In the genomic region with DNA sequence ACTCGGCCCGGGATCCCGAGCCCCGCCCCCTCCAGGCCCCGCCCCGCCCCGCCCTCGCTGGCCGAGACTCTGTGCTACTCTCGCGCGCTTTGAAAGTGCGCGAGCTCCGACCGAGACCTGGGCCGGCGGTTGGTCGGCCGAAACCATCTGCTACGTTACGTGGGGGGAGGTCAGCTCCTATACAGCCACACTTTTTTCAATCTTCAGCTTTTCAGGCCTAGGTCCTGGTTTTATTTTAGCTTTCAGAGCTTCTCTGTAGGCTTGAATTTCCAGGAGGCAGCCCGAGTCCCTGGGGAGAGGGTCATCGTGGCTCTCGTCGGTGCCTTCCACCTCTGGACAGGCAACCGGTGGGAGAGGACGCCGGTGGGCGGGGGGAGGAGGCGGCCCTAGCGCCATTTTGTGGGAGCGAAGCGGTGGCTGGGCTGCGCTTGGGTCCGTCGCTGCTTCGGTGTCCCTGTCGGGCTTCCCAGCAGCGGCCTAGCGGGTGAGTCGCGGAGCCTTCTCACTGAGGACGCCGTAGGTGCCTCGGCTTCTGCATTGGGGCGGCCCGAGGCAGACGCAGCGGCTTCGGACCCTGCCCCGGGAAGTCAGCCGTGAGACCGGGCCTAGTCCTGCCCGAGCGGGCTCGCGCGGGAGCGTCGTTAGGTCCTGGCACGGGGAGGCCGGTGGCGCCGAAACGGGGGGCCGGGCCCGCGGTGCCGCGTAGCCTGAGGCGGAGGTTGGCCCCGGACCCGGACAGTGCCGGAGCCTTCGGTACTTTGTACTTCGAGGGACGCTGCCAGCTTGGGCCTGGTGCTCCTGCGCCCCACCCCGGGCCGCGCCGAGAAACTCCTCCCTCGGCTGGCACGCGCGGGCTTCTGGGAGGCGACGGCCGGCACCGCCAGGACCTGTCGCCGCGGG, we compare ENCODE assay signal across 1 cellular context.
A peak's percentile ranks its signal among the peaks of the same experiment; 100 is the strongest.
TF ChIP-seq lines count a peak whose summit lies in the region.

A gene (plus strand): TSS at position 395 of the 900 bp plus-strand sequence. CDS start 1,074 bp downstream, outside the sequence.

TF ChIP-seq in HepG2, 621 proteins besides CTCF, POLR2A, EP300 and RAD21 (continued from another document and continues in another):
- TF ChIP-seq, protein P1, sequence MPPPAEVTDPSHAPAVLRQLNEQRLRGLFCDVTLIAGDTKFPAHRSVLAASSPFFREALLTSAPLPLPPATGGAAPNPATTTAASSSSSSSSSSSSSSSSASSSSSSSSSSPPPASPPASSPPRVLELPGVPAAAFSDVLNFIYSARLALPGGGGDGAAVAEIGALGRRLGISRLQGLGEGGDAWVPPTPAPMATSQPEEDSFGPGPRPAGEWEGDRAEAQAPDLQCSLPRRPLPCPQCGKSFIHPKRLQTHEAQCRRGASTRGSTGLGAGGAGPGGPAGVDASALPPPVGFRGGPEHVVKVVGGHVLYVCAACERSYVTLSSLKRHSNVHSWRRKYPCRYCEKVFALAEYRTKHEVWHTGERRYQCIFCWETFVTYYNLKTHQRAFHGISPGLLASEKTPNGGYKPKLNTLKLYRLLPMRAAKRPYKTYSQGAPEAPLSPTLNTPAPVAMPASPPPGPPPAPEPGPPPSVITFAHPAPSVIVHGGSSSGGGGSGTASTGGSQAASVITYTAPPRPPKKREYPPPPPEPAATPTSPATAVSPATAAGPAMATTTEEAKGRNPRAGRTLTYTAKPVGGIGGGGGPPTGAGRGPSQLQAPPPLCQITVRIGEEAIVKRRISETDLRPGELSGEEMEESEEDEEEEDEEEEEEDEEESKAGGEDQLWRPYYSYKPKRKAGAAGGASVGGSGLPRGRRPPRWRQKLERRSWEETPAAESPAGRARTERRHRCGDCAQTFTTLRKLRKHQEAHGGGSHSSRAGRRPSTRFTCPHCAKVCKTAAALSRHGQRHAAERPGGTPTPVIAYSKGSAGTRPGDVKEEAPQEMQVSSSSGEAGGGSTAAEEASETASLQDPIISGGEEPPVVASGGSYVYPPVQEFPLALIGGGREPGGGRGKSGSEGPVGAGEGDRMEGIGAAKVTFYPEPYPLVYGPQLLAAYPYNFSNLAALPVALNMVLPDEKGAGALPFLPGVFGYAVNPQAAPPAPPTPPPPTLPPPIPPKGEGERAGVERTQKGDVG (CRISPR knock-in tag; IDR thresholded peaks at IDR 0.05; ENCODE audit: borderline replicate concordance) = peak; percentile 88
- no peak for TF ChIP-seq ZNF296 (CRISPR knock-in tag; conservative IDR thresholded peaks at IDR 0.05)
- no peak; the same call in 1 of the 2 replicates for TF ChIP-seq ZNF274 (CRISPR knock-in tag; IDR thresholded peaks at IDR 0.05)
- no peak for TF ChIP-seq JARID2 (CRISPR knock-in tag; IDR thresholded peaks at IDR 0.05; ENCODE audit: insufficient replicate concordance)
- TF ChIP-seq, protein P2, sequence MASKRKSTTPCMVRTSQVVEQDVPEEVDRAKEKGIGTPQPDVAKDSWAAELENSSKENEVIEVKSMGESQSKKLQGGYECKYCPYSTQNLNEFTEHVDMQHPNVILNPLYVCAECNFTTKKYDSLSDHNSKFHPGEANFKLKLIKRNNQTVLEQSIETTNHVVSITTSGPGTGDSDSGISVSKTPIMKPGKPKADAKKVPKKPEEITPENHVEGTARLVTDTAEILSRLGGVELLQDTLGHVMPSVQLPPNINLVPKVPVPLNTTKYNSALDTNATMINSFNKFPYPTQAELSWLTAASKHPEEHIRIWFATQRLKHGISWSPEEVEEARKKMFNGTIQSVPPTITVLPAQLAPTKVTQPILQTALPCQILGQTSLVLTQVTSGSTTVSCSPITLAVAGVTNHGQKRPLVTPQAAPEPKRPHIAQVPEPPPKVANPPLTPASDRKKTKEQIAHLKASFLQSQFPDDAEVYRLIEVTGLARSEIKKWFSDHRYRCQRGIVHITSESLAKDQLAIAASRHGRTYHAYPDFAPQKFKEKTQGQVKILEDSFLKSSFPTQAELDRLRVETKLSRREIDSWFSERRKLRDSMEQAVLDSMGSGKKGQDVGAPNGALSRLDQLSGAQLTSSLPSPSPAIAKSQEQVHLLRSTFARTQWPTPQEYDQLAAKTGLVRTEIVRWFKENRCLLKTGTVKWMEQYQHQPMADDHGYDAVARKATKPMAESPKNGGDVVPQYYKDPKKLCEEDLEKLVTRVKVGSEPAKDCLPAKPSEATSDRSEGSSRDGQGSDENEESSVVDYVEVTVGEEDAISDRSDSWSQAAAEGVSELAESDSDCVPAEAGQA (IDR thresholded peaks at IDR 0.05; ENCODE audit: low read depth) = peak; percentile 74
- TF ChIP-seq, protein P2 (CRISPR knock-in tag; IDR thresholded peaks at IDR 0.05; ENCODE audit: borderline replicate concordance) = 0 out of 2 replicates have a peak, but pooled peaks have one; percentile 85
- TF ChIP-seq EHMT2 (IDR thresholded peaks at IDR 0.05; ENCODE audit: borderline replicate concordance, low read depth, low read length) = no peak
- peak; percentile 89 for TF ChIP-seq KLF12 (CRISPR knock-in tag; IDR thresholded peaks at IDR 0.05; ENCODE audit: borderline replicate concordance)
- TF ChIP-seq ZNF317 (CRISPR knock-in tag; IDR thresholded peaks at IDR 0.05) = peak; percentile 69
- TF ChIP-seq FOXA1 (IDR thresholded peaks at IDR 0.05) = no peak
- no peak for TF ChIP-seq FOXA1 (CRISPR knock-in tag; IDR thresholded peaks at IDR 0.05)
- no peak for TF ChIP-seq ZNF101 (CRISPR knock-in tag; IDR thresholded peaks at IDR 0.05; ENCODE audit: borderline replicate concordance, low read depth)
- TF ChIP-seq ZNF75D (CRISPR knock-in tag; IDR thresholded peaks at IDR 0.05; ENCODE audit: borderline replicate concordance) = 0 out of 2 replicates have a peak, but pooled peaks have one; percentile 48
- TF ChIP-seq, protein P3, sequence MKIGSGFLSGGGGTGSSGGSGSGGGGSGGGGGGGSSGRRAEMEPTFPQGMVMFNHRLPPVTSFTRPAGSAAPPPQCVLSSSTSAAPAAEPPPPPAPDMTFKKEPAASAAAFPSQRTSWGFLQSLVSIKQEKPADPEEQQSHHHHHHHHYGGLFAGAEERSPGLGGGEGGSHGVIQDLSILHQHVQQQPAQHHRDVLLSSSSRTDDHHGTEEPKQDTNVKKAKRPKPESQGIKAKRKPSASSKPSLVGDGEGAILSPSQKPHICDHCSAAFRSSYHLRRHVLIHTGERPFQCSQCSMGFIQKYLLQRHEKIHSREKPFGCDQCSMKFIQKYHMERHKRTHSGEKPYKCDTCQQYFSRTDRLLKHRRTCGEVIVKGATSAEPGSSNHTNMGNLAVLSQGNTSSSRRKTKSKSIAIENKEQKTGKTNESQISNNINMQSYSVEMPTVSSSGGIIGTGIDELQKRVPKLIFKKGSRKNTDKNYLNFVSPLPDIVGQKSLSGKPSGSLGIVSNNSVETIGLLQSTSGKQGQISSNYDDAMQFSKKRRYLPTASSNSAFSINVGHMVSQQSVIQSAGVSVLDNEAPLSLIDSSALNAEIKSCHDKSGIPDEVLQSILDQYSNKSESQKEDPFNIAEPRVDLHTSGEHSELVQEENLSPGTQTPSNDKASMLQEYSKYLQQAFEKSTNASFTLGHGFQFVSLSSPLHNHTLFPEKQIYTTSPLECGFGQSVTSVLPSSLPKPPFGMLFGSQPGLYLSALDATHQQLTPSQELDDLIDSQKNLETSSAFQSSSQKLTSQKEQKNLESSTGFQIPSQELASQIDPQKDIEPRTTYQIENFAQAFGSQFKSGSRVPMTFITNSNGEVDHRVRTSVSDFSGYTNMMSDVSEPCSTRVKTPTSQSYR (CRISPR knock-in tag; IDR thresholded peaks at IDR 0.05; ENCODE audit: borderline replicate concordance) = peak; percentile 29; the same call in 1 of the 2 replicates
- TF ChIP-seq YY1 (IDR thresholded peaks at IDR 0.05; ENCODE audit: insufficient read depth, insufficient replicate concordance, low read depth, low read length) = peak; percentile 95
- no peak; the same call in 1 of the 2 replicates for TF ChIP-seq PHF21A (CRISPR knock-in tag; IDR thresholded peaks at IDR 0.05)
- TF ChIP-seq, protein P4, sequence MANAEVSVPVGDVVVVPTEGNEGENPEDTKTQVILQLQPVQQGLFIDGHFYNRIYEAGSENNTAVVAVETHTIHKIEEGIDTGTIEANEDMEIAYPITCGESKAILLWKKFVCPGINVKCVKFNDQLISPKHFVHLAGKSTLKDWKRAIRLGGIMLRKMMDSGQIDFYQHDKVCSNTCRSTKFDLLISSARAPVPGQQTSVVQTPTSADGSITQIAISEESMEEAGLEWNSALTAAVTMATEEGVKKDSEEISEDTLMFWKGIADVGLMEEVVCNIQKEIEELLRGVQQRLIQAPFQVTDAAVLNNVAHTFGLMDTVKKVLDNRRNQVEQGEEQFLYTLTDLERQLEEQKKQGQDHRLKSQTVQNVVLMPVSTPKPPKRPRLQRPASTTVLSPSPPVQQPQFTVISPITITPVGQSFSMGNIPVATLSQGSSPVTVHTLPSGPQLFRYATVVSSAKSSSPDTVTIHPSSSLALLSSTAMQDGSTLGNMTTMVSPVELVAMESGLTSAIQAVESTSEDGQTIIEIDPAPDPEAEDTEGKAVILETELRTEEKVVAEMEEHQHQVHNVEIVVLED (CRISPR knock-in tag; IDR thresholded peaks at IDR 0.05; ENCODE audit: borderline replicate concordance) = peak; percentile 96
- TF ChIP-seq, protein P5, sequence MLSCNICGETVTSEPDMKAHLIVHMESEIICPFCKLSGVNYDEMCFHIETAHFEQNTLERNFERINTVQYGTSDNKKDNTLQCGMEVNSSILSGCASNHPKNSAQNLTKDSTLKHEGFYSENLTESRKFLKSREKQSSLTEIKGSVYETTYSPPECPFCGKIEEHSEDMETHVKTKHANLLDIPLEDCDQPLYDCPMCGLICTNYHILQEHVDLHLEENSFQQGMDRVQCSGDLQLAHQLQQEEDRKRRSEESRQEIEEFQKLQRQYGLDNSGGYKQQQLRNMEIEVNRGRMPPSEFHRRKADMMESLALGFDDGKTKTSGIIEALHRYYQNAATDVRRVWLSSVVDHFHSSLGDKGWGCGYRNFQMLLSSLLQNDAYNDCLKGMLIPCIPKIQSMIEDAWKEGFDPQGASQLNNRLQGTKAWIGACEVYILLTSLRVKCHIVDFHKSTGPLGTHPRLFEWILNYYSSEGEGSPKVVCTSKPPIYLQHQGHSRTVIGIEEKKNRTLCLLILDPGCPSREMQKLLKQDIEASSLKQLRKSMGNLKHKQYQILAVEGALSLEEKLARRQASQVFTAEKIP (CRISPR knock-in tag; IDR thresholded peaks at IDR 0.05; ENCODE audit: borderline replicate concordance) = no peak
- TF ChIP-seq PCBP1 (IDR thresholded peaks at IDR 0.05; ENCODE audit: borderline replicate concordance, low read depth, low read length) = peak; percentile 85; the same call in 1 of the 2 replicates
- TF ChIP-seq NFE2L2 (IDR thresholded peaks at IDR 0.05; ENCODE audit: low read length) = no peak
- peak; percentile 71; the same call in 1 of the 2 replicates for TF ChIP-seq NFIC (IDR thresholded peaks at IDR 0.05; ENCODE audit: low read length)
- no peak for TF ChIP-seq CCAR2 (optimal IDR thresholded peaks at IDR 0.05; ENCODE audit: low read depth, low read length)
- TF ChIP-seq TBX2 (CRISPR knock-in tag; IDR thresholded peaks at IDR 0.05; ENCODE audit: borderline replicate concordance) = peak; percentile 67; the same call in 1 of the 2 replicates
- TF ChIP-seq PHF5A (CRISPR knock-in tag; IDR thresholded peaks at IDR 0.05; ENCODE audit: low read depth, unreplicated experiment) = no peak
- no peak for TF ChIP-seq ZNF484 (CRISPR knock-in tag; IDR thresholded peaks at IDR 0.05; ENCODE audit: borderline replicate concordance, low read depth)
- peak; percentile 48; the same call in 1 of the 2 replicates for TF ChIP-seq ZNF24 (IDR thresholded peaks at IDR 0.05)
- no peak for TF ChIP-seq ZNF781 (CRISPR knock-in tag; IDR thresholded peaks at IDR 0.05; ENCODE audit: borderline replicate concordance, not compliant biosample characterization)
- peak; percentile 20; the same call in 1 of the 2 replicates for TF ChIP-seq NFYB (CRISPR knock-in tag; IDR thresholded peaks at IDR 0.05)
- no peak for TF ChIP-seq HNRNPK (IDR thresholded peaks at IDR 0.05; ENCODE audit: low read depth, low read length, poor library complexity, severe bottlenecking)
- no peak for TF ChIP-seq NFIB (CRISPR knock-in tag; IDR thresholded peaks at IDR 0.05; ENCODE audit: borderline replicate concordance)
- TF ChIP-seq, protein P6, sequence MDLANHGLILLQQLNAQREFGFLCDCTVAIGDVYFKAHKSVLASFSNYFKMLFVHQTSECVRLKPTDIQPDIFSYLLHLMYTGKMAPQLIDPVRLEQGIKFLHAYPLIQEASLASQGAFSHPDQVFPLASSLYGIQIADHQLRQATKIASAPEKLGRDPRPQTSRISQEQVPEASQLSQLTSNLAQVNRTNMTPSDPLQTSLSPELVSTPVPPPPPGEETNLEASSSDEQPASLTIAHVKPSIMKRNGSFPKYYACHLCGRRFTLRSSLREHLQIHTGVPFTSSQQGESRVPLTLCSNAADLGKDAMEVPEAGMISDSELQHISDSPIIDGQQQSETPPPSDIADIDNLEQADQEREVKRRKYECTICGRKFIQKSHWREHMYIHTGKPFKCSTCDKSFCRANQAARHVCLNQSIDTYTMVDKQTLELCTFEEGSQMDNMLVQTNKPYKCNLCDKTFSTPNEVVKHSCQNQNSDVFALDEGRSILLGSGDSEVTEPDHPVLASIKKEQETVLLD (CRISPR knock-in tag; IDR thresholded peaks at IDR 0.05; ENCODE audit: low read depth) = no peak
- TF ChIP-seq NFE2 (CRISPR knock-in tag; IDR thresholded peaks at IDR 0.05) = no peak
- TF ChIP-seq, protein P7, sequence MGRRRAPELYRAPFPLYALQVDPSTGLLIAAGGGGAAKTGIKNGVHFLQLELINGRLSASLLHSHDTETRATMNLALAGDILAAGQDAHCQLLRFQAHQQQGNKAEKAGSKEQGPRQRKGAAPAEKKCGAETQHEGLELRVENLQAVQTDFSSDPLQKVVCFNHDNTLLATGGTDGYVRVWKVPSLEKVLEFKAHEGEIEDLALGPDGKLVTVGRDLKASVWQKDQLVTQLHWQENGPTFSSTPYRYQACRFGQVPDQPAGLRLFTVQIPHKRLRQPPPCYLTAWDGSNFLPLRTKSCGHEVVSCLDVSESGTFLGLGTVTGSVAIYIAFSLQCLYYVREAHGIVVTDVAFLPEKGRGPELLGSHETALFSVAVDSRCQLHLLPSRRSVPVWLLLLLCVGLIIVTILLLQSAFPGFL (CRISPR knock-in tag; IDR thresholded peaks at IDR 0.05) = no peak
- peak; percentile 97 for TF ChIP-seq AGO2 (optimal IDR thresholded peaks at IDR 0.05; ENCODE audit: low read depth, low read length)
- no peak; the same call in 1 of the 2 replicates for TF ChIP-seq FOXA3 (CRISPR knock-in tag; IDR thresholded peaks at IDR 0.05)
- TF ChIP-seq ZSCAN20 (CRISPR knock-in tag; IDR thresholded peaks at IDR 0.05; ENCODE audit: borderline replicate concordance) = 0 out of 2 replicates have a peak, but pooled peaks have one; percentile 57
